In genomic region chr1:88774151-88774556, GRCh38 we compare ENCODE assay signal across 9 cellular contexts.
A peak's percentile ranks its signal among the peaks of the same experiment; 100 is the strongest.
DNase-seq lines count a peak whose midpoint lies in the region; ATAC-seq and TF ChIP-seq lines count a peak whose summit lies in the region.
"Had no signal": no experiment of that assay in that cellular context is flagged by ENCODE, and none has a peak within 500 bp of the region (broad histone marks: within the 10 kb centered on the region; RNA-seq: fewer than 3 reads in every experiment).

No MANE protein-coding gene starts in this region.

- H3K9me3 Mint-ChIP-seq in activated CD8-positive, alpha-beta memory T cell treated with anti-CD3 and anti-CD28 coated beads, Interleukin-2, amount 10 ng/mL, durations not matched to agents 7 days and 5 days (ENCODE audit: low read depth), result peaks cover 4% of the 10 kb centered on the region
- no peaks in the 10 kb centered on the region for H3K9me3 Mint-ChIP-seq in activated CD8-positive, alpha-beta T cell treated with anti-CD3 and anti-CD28 coated beads for 36 hours
- no peaks in the 10 kb centered on the region for H3K9me3 Mint-ChIP-seq in stimulated activated naive CD8-positive, alpha-beta T cell treated with anti-CD3 and anti-CD28 coated beads, Interleukin-15, Interleukin-2, amounts not matched to agents 100 ng/mL and 50 ng/mL, for 24 hours
- H3K9me3 Mint-ChIP-seq: nephron had no signal

- no peak for TF ChIP-seq EP300 in tibial nerve (IDR thresholded peaks at IDR 0.05)

- H3K36me3 Mint-ChIP-seq in activated CD8-positive, alpha-beta memory T cell treated with anti-CD3 and anti-CD28 coated beads, Interleukin-2, amount 10 ng/mL, durations not matched to agents 7 days and 5 days, result peaks cover 64% of the 10 kb centered on the region
- H3K36me3 Mint-ChIP-seq in activated CD8-positive, alpha-beta T cell treated with anti-CD3 and anti-CD28 coated beads for 36 hours (ENCODE audit: low read depth), result peaks cover 47% of the 10 kb centered on the region
- H3K36me3 Mint-ChIP-seq in stimulated activated naive CD8-positive, alpha-beta T cell treated with anti-CD3 and anti-CD28 coated beads, Interleukin-15, Interleukin-2, amounts not matched to agents 100 ng/mL and 50 ng/mL, for 24 hours (ENCODE audit: low read depth), result peaks cover 73% of the 10 kb centered on the region

- H3K27me3 ChIP-seq in tibial nerve, result no peaks in the 10 kb centered on the region
- H3K27me3 ChIP-seq in MG63, result no peaks in the 10 kb centered on the region

- TF ChIP-seq POLR2A in tibial nerve (IDR thresholded peaks at IDR 0.05), result no peak

- H3K4me1 Mint-ChIP-seq in activated CD8-positive, alpha-beta memory T cell treated with anti-CD3 and anti-CD28 coated beads, Interleukin-2, amount 10 ng/mL, durations not matched to agents 7 days and 5 days, result peaks cover 15% of the 10 kb centered on the region
- H3K4me1 Mint-ChIP-seq in activated CD8-positive, alpha-beta T cell treated with anti-CD3 and anti-CD28 coated beads for 36 hours (ENCODE audit: low read depth), result peaks cover 14% of the 10 kb centered on the region
- H3K4me1 Mint-ChIP-seq in stimulated activated naive CD8-positive, alpha-beta T cell treated with anti-CD3 and anti-CD28 coated beads, Interleukin-15, Interleukin-2, amounts not matched to agents 100 ng/mL and 50 ng/mL, for 24 hours (ENCODE audit: low read depth), result peaks cover 17% of the 10 kb centered on the region
- H3K4me1 Mint-ChIP-seq: nephron had no signal

- no peak for DNase-seq in activated CD8-positive, alpha-beta memory T cell treated with anti-CD3 and anti-CD28 coated beads, Interleukin-2, amount 10 ng/mL, durations not matched to agents 7 days and 5 days
- no peak for DNase-seq in activated CD8-positive, alpha-beta memory T cell treated with anti-CD3 and anti-CD28 coated beads, Interleukin-2, amount 50 U/mL, for 4 hours
- peak; percentile 67 for DNase-seq in activated CD8-positive, alpha-beta T cell treated with anti-CD3 and anti-CD28 coated beads for 36 hours
- DNase-seq in iPS DF 4.7 (ENCODE audit: extremely low read depth, low spot score) (peak; percentile 49), tibial nerve (ENCODE audit: low spot score in 2 of 2) (no peak), MG63 (no peak)

- no peak for TF ChIP-seq CTCF in activated CD8-positive, alpha-beta T cell treated with anti-CD3 and anti-CD28 coated beads for 36 hours (IDR thresholded peaks at IDR 0.05)
- no peak for TF ChIP-seq CTCF in tibial nerve (IDR thresholded peaks at IDR 0.05)

- no peak overlapping the region for H3K4me3 Mint-ChIP-seq in activated CD8-positive, alpha-beta memory T cell treated with anti-CD3 and anti-CD28 coated beads, Interleukin-2, amount 10 ng/mL, durations not matched to agents 7 days and 5 days
- H3K4me3 Mint-ChIP-seq in activated CD8-positive, alpha-beta T cell treated with anti-CD3 and anti-CD28 coated beads for 36 hours, result no peak overlapping the region
- no peak overlapping the region for H3K4me3 Mint-ChIP-seq in stimulated activated naive CD8-positive, alpha-beta T cell treated with anti-CD3 and anti-CD28 coated beads, Interleukin-15, Interleukin-2, amounts not matched to agents 100 ng/mL and 50 ng/mL, for 24 hours
- H3K4me3 Mint-ChIP-seq: nephron had no signal

- WGBS in tibial nerve, 2 donors, result 100% methylated on average over 1 of the region's 1 CpG

- H3K27me3 Mint-ChIP-seq in activated CD8-positive, alpha-beta memory T cell treated with anti-CD3 and anti-CD28 coated beads, Interleukin-2, amount 10 ng/mL, durations not matched to agents 7 days and 5 days, result no peaks in the 10 kb centered on the region
- H3K27me3 Mint-ChIP-seq in activated CD8-positive, alpha-beta T cell treated with anti-CD3 and anti-CD28 coated beads for 36 hours, result no peaks in the 10 kb centered on the region
- H3K27me3 Mint-ChIP-seq in stimulated activated naive CD8-positive, alpha-beta T cell treated with anti-CD3 and anti-CD28 coated beads, Interleukin-15, Interleukin-2, amounts not matched to agents 100 ng/mL and 50 ng/mL, for 24 hours, result no peaks in the 10 kb centered on the region

- H3K9me3 ChIP-seq in tibial nerve, result no peaks in the 10 kb centered on the region
- no peaks in the 10 kb centered on the region for H3K9me3 ChIP-seq in MG63

- H3K4me3 ChIP-seq in tibial nerve (no peak overlapping the region), MG63 (no peak overlapping the region)

- H3K27ac ChIP-seq in tibial nerve, result no peak overlapping the region

- intact Hi-C loops in activated CD8-positive, alpha-beta T cell treated with anti-CD3 and anti-CD28 coated beads for 36 hours (cut with micrococcal nuclease), result no loop called here

- H3K27ac Mint-ChIP-seq in activated CD8-positive, alpha-beta memory T cell treated with anti-CD3 and anti-CD28 coated beads, Interleukin-2, amount 10 ng/mL, durations not matched to agents 7 days and 5 days, result peak overlapping the region; percentile 62
- H3K27ac Mint-ChIP-seq in activated CD8-positive, alpha-beta T cell treated with anti-CD3 and anti-CD28 coated beads for 36 hours, result peak overlapping the region; percentile 67
- peak overlapping the region; percentile 50 for H3K27ac Mint-ChIP-seq in stimulated activated naive CD8-positive, alpha-beta T cell treated with anti-CD3 and anti-CD28 coated beads, Interleukin-15, Interleukin-2, amounts not matched to agents 100 ng/mL and 50 ng/mL, for 24 hours
- H3K27ac Mint-ChIP-seq: nephron had no signal

- CTCF ChIA-PET in activated CD8-positive, alpha-beta memory T cell treated with anti-CD3 and anti-CD28 coated beads, Interleukin-2, amount 10 ng/mL, durations not matched to agents 7 days and 5 days (lab: Charles Lee), result no interaction called here
- CTCF ChIA-PET in activated CD8-positive, alpha-beta T cell treated with anti-CD3 and anti-CD28 coated beads for 36 hours (lab: Charles Lee), result interaction anchor here (1.2 kb wide), 1 partner anchor 103 kb away, joined by 4 read pairs; no protein-coding TSS in a partner anchor

- H3K36me3 ChIP-seq in tibial nerve (peaks cover 0 to 79% (median 0%) of the 10 kb centered on the region in 3 donors), MG63 (peaks cover 22% of the 10 kb centered on the region)

- H3K4me1 ChIP-seq in tibial nerve, result no peaks in the 10 kb centered on the region

- POLR2A ChIA-PET in activated CD8-positive, alpha-beta T cell treated with anti-CD3 and anti-CD28 coated beads for 36 hours (lab: Charles Lee), result interaction anchor here (1.0 kb wide), 1 partner anchor 23 kb away, joined by 3 read pairs; no protein-coding TSS in a partner anchor

- peak; percentile 42 for ATAC-seq in activated CD8-positive, alpha-beta memory T cell treated with anti-CD3 and anti-CD28 coated beads, Interleukin-2, amount 10 ng/mL, durations not matched to agents 7 days and 5 days
- peak; percentile 92 for ATAC-seq in activated CD8-positive, alpha-beta T cell treated with anti-CD3 and anti-CD28 coated beads for 36 hours
- ATAC-seq in GM18868 (IDR thresholded peaks at IDR 0.05; ENCODE audit: unreplicated experiment), result no peak

Comparison
In these comparisons a context has a peak if more than half of its experiments do, and no peak if none do; other contexts are left out.
1. DNase-seq: peak in activated CD8-positive, alpha-beta T cell treated with anti-CD3 and anti-CD28 coated beads for 36 hours (single experiment) and iPS DF 4.7 (single experiment); none in activated CD8-positive, alpha-beta memory T cell treated with anti-CD3 and anti-CD28 coated beads, Interleukin-2, amount 10 ng/mL, durations not matched to agents 7 days and 5 days (single experiment), activated CD8-positive, alpha-beta memory T cell treated with anti-CD3 and anti-CD28 coated beads, Interleukin-2, amount 50 U/mL, for 4 hours (single experiment), tibial nerve (0 of 2) and MG63 (single experiment).
2. Peak in every context shown above with its lines, with median percentiles within 50 percentile points of each other: H3K27ac Mint-ChIP-seq.